ENCODE assay signal across 1 cellular context in genomic region chr16:69424053-69424934, GRCh38.
A peak's percentile ranks its signal among the peaks of the same experiment; 100 is the strongest.
TF ChIP-seq lines count a peak whose summit lies in the region.

TSS of gene CYB5B (plus strand) at chr16:69424619. CDS start at chr16:69424684, 65 bp downstream.

TF ChIP-seq in K562, 482 proteins besides CTCF, POLR2A, EP300 and RAD21 (continued from another document and continues in another):
- TF ChIP-seq ZBTB40 (IDR thresholded peaks at IDR 0.05) (peak; percentile 32; the same call in 1 of the 2 replicates), ZBTB40 (CRISPR knock-in tag; IDR thresholded peaks at IDR 0.05) (no peak), ZNF239 (CRISPR knock-in tag; IDR thresholded peaks at IDR 0.05) (no peak), HOXB6 (CRISPR knock-in tag; IDR thresholded peaks at IDR 0.05; ENCODE audit: borderline replicate concordance) (no peak), ZNF766 (CRISPR knock-in tag; conservative IDR thresholded peaks at IDR 0.05) (no peak), DLX4 (CRISPR knock-in tag; IDR thresholded peaks at IDR 0.05) (no peak), ASH1L (IDR thresholded peaks at IDR 0.05; ENCODE audit: borderline replicate concordance, low read depth, partially characterized antibody) (peak; percentile 91), SMARCC2 (IDR thresholded peaks at IDR 0.05; ENCODE audit: low read depth) (no peak), ZBTB9 (CRISPR knock-in tag; IDR thresholded peaks at IDR 0.05) (no peak), NFXL1 (CRISPR knock-in tag; IDR thresholded peaks at IDR 0.05) (no peak), PHF8 (IDR thresholded peaks at IDR 0.05; ENCODE audit: borderline replicate concordance, low read length) (peak; percentile 96; the same call in 1 of the 2 replicates), HBP1 (CRISPR knock-in tag; IDR thresholded peaks at IDR 0.05) (no peak), SMARCE1 (IDR thresholded peaks at IDR 0.05) (peak; percentile 44), RBM25 (IDR thresholded peaks at IDR 0.05; ENCODE audit: low read depth, low read length, severe bottlenecking) (peak; percentile 50), PATZ1 (CRISPR knock-in tag; IDR thresholded peaks at IDR 0.05; ENCODE audit: borderline replicate concordance) (no peak), TCF3 (CRISPR knock-in tag; IDR thresholded peaks at IDR 0.05) (no peak), STAT5B (CRISPR knock-in tag; IDR thresholded peaks at IDR 0.05) (no peak), TRIM25 (IDR thresholded peaks at IDR 0.05; ENCODE audit: borderline replicate concordance) (no peak), ZNF764 (CRISPR knock-in tag; IDR thresholded peaks at IDR 0.05; ENCODE audit: low read depth) (no peak), THRA (IDR thresholded peaks at IDR 0.05) (no peak), MBD2 (IDR thresholded peaks at IDR 0.05; ENCODE audit: borderline replicate concordance, low read depth) (peak; percentile 96), HLTF (IDR thresholded peaks at IDR 0.05) (peak; percentile 70; the same call in 1 of the 2 replicates), HMBOX1 (IDR thresholded peaks at IDR 0.05) (no peak), NFIX (CRISPR knock-in tag; IDR thresholded peaks at IDR 0.05; ENCODE audit: low read depth) (no peak), ZC3H11A (IDR thresholded peaks at IDR 0.05; ENCODE audit: low read depth, low read length) (no peak), SUPT5H (IDR thresholded peaks at IDR 0.05) (peak; percentile 95), MTF1 (CRISPR knock-in tag; IDR thresholded peaks at IDR 0.05; ENCODE audit: borderline replicate concordance) (no peak), NR1H2 (CRISPR knock-in tag; IDR thresholded peaks at IDR 0.05) (no peak), TOE1 (IDR thresholded peaks at IDR 0.05; ENCODE audit: borderline replicate concordance) (peak; percentile 57; the same call in 1 of the 2 replicates), TOE1 (CRISPR knock-in tag; IDR thresholded peaks at IDR 0.05; ENCODE audit: borderline replicate concordance, low read depth) (no peak), ESRRA (IDR thresholded peaks at IDR 0.05; ENCODE audit: borderline replicate concordance, low read depth) (no peak), TAF9B (IDR thresholded peaks at IDR 0.05; ENCODE audit: partially characterized antibody) (peak; percentile 56), ZNF165 (CRISPR knock-in tag; IDR thresholded peaks at IDR 0.05; ENCODE audit: borderline replicate concordance) (no peak), MXD1 (CRISPR knock-in tag; IDR thresholded peaks at IDR 0.05; ENCODE audit: borderline replicate concordance, poor library complexity, severe bottlenecking) (no peak), ZBTB12 (CRISPR knock-in tag; IDR thresholded peaks at IDR 0.05) (no peak), CC2D1A (IDR thresholded peaks at IDR 0.05) (peak; percentile 98)
